ENCODE assay signal across 8 cellular contexts in genomic region chr12:69639400-69640016, GRCh38. TPM values are rescaled to one million over a fixed set of nuclear protein-coding genes. Genes with fewer than 3 reads are reported as not detected.
DNase-seq lines count a peak whose midpoint lies in the region; ATAC-seq and TF ChIP-seq lines count a peak whose summit lies in the region.

No MANE protein-coding gene starts in this region.

- H3K4me1 Mint-ChIP-seq in CD8-positive, alpha-beta T cell (ENCODE audit: low read depth) = no peaks in the 10 kb centered on the region
- no peaks in the 10 kb centered on the region for H3K4me1 Mint-ChIP-seq in nephron
- H3K4me1 Mint-ChIP-seq in stimulated activated naive CD8-positive, alpha-beta T cell treated with anti-CD3 and anti-CD28 coated beads, Interleukin-15, amount 100 ng/mL, for 72 hours = peaks cover 5% of the 10 kb centered on the region

- peak; percentile 15 to 65 (median 51) for DNase-seq in CD8-positive, alpha-beta T cell
- peak; percentile 43 for DNase-seq in NOMO-1 treated with DMSO at 0.1 percent for 48 hours (lab: John Stamatoyannopoulos, UW; ENCODE audit: unreplicated experiment)
- peak; percentile 6 for DNase-seq in activated CD8-positive, alpha-beta memory T cell treated with anti-CD3 and anti-CD28 coated beads, Interleukin-2, amount 50 U/mL, for 24 hours (ENCODE audit: extremely low read depth)
- no peak for DNase-seq in epithelial cell of proximal tubule (ENCODE audit: low read depth)
- peak; percentile 52 to 66 for DNase-seq in stimulated activated naive CD8-positive, alpha-beta T cell treated with anti-CD3 and anti-CD28 coated beads, Interleukin-15, amount 100 ng/mL, for 72 hours

- H3K4me3 Mint-ChIP-seq in CD8-positive, alpha-beta T cell = no peak overlapping the region
- no peak overlapping the region for H3K4me3 Mint-ChIP-seq in nephron
- no peak overlapping the region for H3K4me3 Mint-ChIP-seq in stimulated activated naive CD8-positive, alpha-beta T cell treated with anti-CD3 and anti-CD28 coated beads, Interleukin-15, amount 100 ng/mL, for 72 hours

- H3K27ac Mint-ChIP-seq in CD8-positive, alpha-beta T cell = no peak overlapping the region
- no peak overlapping the region for H3K27ac Mint-ChIP-seq in nephron
- no peak overlapping the region for H3K27ac Mint-ChIP-seq in stimulated activated naive CD8-positive, alpha-beta T cell treated with anti-CD3 and anti-CD28 coated beads, Interleukin-15, amount 100 ng/mL, for 72 hours

- peak; percentile 73 for ATAC-seq in CD8-positive, alpha-beta T cell
- peak; percentile 82 for ATAC-seq in GM19043 (IDR thresholded peaks at IDR 0.05; ENCODE audit: low read depth, unreplicated experiment)
- peak; percentile 75 for ATAC-seq in HG03378 (IDR thresholded peaks at IDR 0.05; ENCODE audit: unreplicated experiment)
- peak; percentile 83 for ATAC-seq in stimulated activated naive CD8-positive, alpha-beta T cell treated with anti-CD3 and anti-CD28 coated beads, Interleukin-15, amount 100 ng/mL, for 72 hours

- H3K36me3 ChIP-seq in CD8-positive, alpha-beta T cell (ENCODE audit: insufficient read depth, low read length) = no peaks in the 10 kb centered on the region

- no peaks in the 10 kb centered on the region for H3K36me3 Mint-ChIP-seq in CD8-positive, alpha-beta T cell
- no peaks in the 10 kb centered on the region for H3K36me3 Mint-ChIP-seq in nephron (ENCODE audit: low read depth)

- H3K9me3 Mint-ChIP-seq in CD8-positive, alpha-beta T cell = no peaks in the 10 kb centered on the region
- H3K9me3 Mint-ChIP-seq in nephron = no peaks in the 10 kb centered on the region
- no peaks in the 10 kb centered on the region for H3K9me3 Mint-ChIP-seq in stimulated activated naive CD8-positive, alpha-beta T cell treated with anti-CD3 and anti-CD28 coated beads, Interleukin-15, amount 100 ng/mL, for 72 hours

- no peaks in the 10 kb centered on the region for H3K4me1 ChIP-seq in CD8-positive, alpha-beta T cell (ENCODE audit: insufficient read depth, low read length)

- H3K27me3 Mint-ChIP-seq in CD8-positive, alpha-beta T cell (ENCODE audit: low read depth) = no peaks in the 10 kb centered on the region
- peaks cover 7% of the 10 kb centered on the region for H3K27me3 Mint-ChIP-seq in nephron (ENCODE audit: low read depth)
- no peaks in the 10 kb centered on the region for H3K27me3 Mint-ChIP-seq in stimulated activated naive CD8-positive, alpha-beta T cell treated with anti-CD3 and anti-CD28 coated beads, Interleukin-15, amount 100 ng/mL, for 72 hours

- no peak overlapping the region for H3K4me3 ChIP-seq in CD8-positive, alpha-beta T cell (ENCODE audit: low read depth, low read length)
- H3K4me3 ChIP-seq in epithelial cell of proximal tubule (ENCODE audit: low read depth, low read length) = no peak overlapping the region

- no peaks in the 10 kb centered on the region for H3K9me3 ChIP-seq in CD8-positive, alpha-beta T cell (ENCODE audit: low read length)

- CTCF ChIA-PET in CD8-positive, alpha-beta T cell (lab: Charles Lee) = interaction anchor here (0.7 to 3.6 kb wide), 17 partner anchors 9 to 485 kb away, joined by 3 to 46 read pairs (median 4); no protein-coding TSS in a partner anchor

- H3K27ac ChIP-seq in CD8-positive, alpha-beta T cell (ENCODE audit: low read depth, low read length) = no peak overlapping the region

- POLR2A ChIA-PET in CD8-positive, alpha-beta T cell (lab: Charles Lee) = interaction anchor here (0.7 to 1.0 kb wide), 2 partner anchors 286 to 348 kb away, joined by 3 to 4 read pairs; no protein-coding TSS in a partner anchor

- no peaks in the 10 kb centered on the region for H3K27me3 ChIP-seq in CD8-positive, alpha-beta T cell (ENCODE audit: insufficient read depth, low read length)

- intact Hi-C loops in CD8-positive, alpha-beta T cell (cut with DNase I, micrococcal nuclease) = loop anchor here (1.0 to 2.0 kb wide), 4 partner anchors 71 to 485 kb away; no protein-coding TSS in a partner anchor

- TF ChIP-seq CTCF in CD8-positive, alpha-beta T cell (IDR thresholded peaks at IDR 0.05) = peak; percentile 81
- TF ChIP-seq CTCF in epithelial cell of proximal tubule (conservative IDR thresholded peaks at IDR 0.05; ENCODE audit: low read depth, low read length) (peak; percentile 94), nephron (IDR thresholded peaks at IDR 0.05; ENCODE audit: unreplicated experiment in 3 of 3) (peak; percentile 78 to 83 (median 79))

RNA-seq across cellular contexts. Expression of gene LRRC10, which starts 28.8 kb away (rescaled TPM):
- not detected for total RNA-seq in CD8-positive, alpha-beta T cell
- total RNA-seq in epithelial cell of proximal tubule = not detected in 2 replicates

RNA-seq across cellular contexts. Expression of gene CCT2, which starts 54.2 kb away (rescaled TPM):
- total RNA-seq in CD8-positive, alpha-beta T cell = 100 to 1,000 TPM; 211 to 220 TPM
- total RNA-seq in epithelial cell of proximal tubule = 279 and 426 TPM in 2 replicates

RNA-seq across cellular contexts. Expression of gene BEST3, which starts 59.6 kb away (rescaled TPM):
- total RNA-seq in CD8-positive, alpha-beta T cell = not detected
- 2.2 and 2.5 TPM in 2 replicates for total RNA-seq in epithelial cell of proximal tubule
